ENCODE assay signal across 17 cellular contexts in genomic region chr5:43221502-43221901, GRCh38. TPM values are rescaled to one million over a fixed set of nuclear protein-coding genes. Genes with fewer than 3 reads are reported as not detected.
DNase-seq lines count a peak whose midpoint lies in the region; ATAC-seq, FAIRE-seq and TF ChIP-seq lines count a peak whose summit lies in the region.
"Had no signal": no experiment of that assay in that cellular context is flagged by ENCODE, and none has a peak within 500 bp of the region (broad histone marks: within the 10 kb centered on the region; RNA-seq: fewer than 3 reads in every experiment).

No MANE protein-coding gene starts in this region.

- peak; percentile 40 for FAIRE-seq in HTR-8/SVneo (lab: Jason Lieb, UNC)
- FAIRE-seq: H1 had no signal

- H3K36me3 ChIP-seq in OCI-LY3 (replicated peaks; ENCODE audit: low read depth, low read length) (no peaks in the 10 kb centered on the region), neural progenitor cell (no peaks in the 10 kb centered on the region)
- H3K36me3 ChIP-seq: BLaER1 treated with 17β-estradiol and CSF1 and Interleukin-3, amounts not matched to agents 10 nM and 100 nM; HAP-1 had no signal

- peak overlapping the region; percentile 35; the same call in 1 of the 2 replicates for H3K4me3 ChIP-seq in OCI-LY3 (ENCODE audit: low read length)
- no peak overlapping the region for H3K4me3 ChIP-seq in neural progenitor cell
- H3K4me3 ChIP-seq in lower leg skin (ENCODE audit: low read depth, poor library complexity, severe bottlenecking) = no peak overlapping the region
- H3K4me3 ChIP-seq: BLaER1 treated with 17β-estradiol and CSF1 and Interleukin-3, amounts not matched to agents 10 nM and 100 nM; HAP-1 had no signal

- H3K4me1 Mint-ChIP-seq in neural progenitor cell = no peaks in the 10 kb centered on the region
- H3K4me1 Mint-ChIP-seq: CD4-positive, CD25-positive, alpha-beta regulatory T cell had no signal

- H3K9me3 Mint-ChIP-seq in neural progenitor cell = no peaks in the 10 kb centered on the region

- H3K4me2 ChIP-seq in OCI-LY3 (ENCODE audit: low read length) (peak overlapping the region; percentile 36), neural progenitor cell (no peak overlapping the region)

- TF ChIP-seq CTCF in OCI-LY3 (IDR thresholded peaks at IDR 0.05; ENCODE audit: low read depth, low read length) (no peak), neural progenitor cell (IDR thresholded peaks at IDR 0.05) (no peak), lower leg skin (IDR thresholded peaks at IDR 0.05) (no peak)

- TF ChIP-seq POLR2A in lower leg skin (IDR thresholded peaks at IDR 0.05) = no peak

- H3K79me2 ChIP-seq in OCI-LY3 (ENCODE audit: low read length) = no peaks in the 10 kb centered on the region
- no peaks in the 10 kb centered on the region for H3K79me2 ChIP-seq in neural progenitor cell (ENCODE audit: low read depth)

- peak overlapping the region; percentile 98 for H2AFZ ChIP-seq in OCI-LY3 (ENCODE audit: low read depth, low read length)
- H2AFZ ChIP-seq in neural progenitor cell (replicated peaks) = peak overlapping the region; percentile 22

- no peaks in the 10 kb centered on the region for H3F3A ChIP-seq in neural progenitor cell (ENCODE audit: low read depth)

- DNase-seq in NOMO-1 treated with DMSO at 0.1 percent for 48 hours (lab: John Stamatoyannopoulos, UW; ENCODE audit: unreplicated experiment) (peak; percentile 26), NOMO-1 treated with dmso at 0.1 percent for 144 hours (lab: John Stamatoyannopoulos, UW; ENCODE audit: unreplicated experiment) (no peak), HTR-8/SVneo (ENCODE audit: insufficient read length, low spot score) (no peak), neural progenitor cell (ENCODE audit: low spot score) (no peak), LoVo (ENCODE audit: low spot score) (no peak), lower leg skin (ENCODE audit: low spot score in 2 of 2) (no peak)
- DNase-seq: 8988T; AML-193; Calu3; CD4-positive, CD25-positive, alpha-beta regulatory T cell; DMS 273 treated with DMSO at 0.1 percent for 48 hours had no signal

- H3K27ac ChIP-seq in OCI-LY3 (ENCODE audit: low read length) (no peak overlapping the region), neural progenitor cell (no peak overlapping the region)
- H3K27ac ChIP-seq: BLaER1 treated with 17β-estradiol and CSF1 and Interleukin-3, amounts not matched to agents 10 nM and 100 nM had no signal

- H4K20me1 ChIP-seq in OCI-LY3 (ENCODE audit: insufficient read depth, low read length) (no peaks in the 10 kb centered on the region), neural progenitor cell (ENCODE audit: low read depth) (no peaks in the 10 kb centered on the region)
- H4K20me1 ChIP-seq: BLaER1 treated with 17β-estradiol and CSF1 and Interleukin-3, amounts not matched to agents 10 nM and 100 nM had no signal

- H3K27ac Mint-ChIP-seq in neural progenitor cell = no peak overlapping the region
- H3K27ac Mint-ChIP-seq: CD4-positive, CD25-positive, alpha-beta regulatory T cell had no signal

- H3K4me1 ChIP-seq in OCI-LY3 (ENCODE audit: low read length) = peaks cover 13% of the 10 kb centered on the region
- no peaks in the 10 kb centered on the region for H3K4me1 ChIP-seq in neural progenitor cell
- H3K4me1 ChIP-seq: HAP-1 had no signal

- H3K9ac ChIP-seq in OCI-LY3 (ENCODE audit: low read length) (peak overlapping the region; percentile 30; the same call in 1 of the 2 replicates), neural progenitor cell (no peak overlapping the region)
- H3K9ac ChIP-seq: BLaER1 treated with 17β-estradiol and CSF1 and Interleukin-3, amounts not matched to agents 10 nM and 100 nM had no signal

- intact Hi-C loops in lower leg skin (cut with DNase I; ENCODE audit: low total_unique reads) = no loop called here

- H3K36me3 Mint-ChIP-seq in neural progenitor cell = no peaks in the 10 kb centered on the region
- H3K36me3 Mint-ChIP-seq: CD4-positive, CD25-positive, alpha-beta regulatory T cell had no signal

- H3K4me3 Mint-ChIP-seq in neural progenitor cell = no peak overlapping the region
- H3K4me3 Mint-ChIP-seq: CD4-positive, CD25-positive, alpha-beta regulatory T cell had no signal

- WGBS in lower leg skin, 2 donors = 91% methylated on average over 5 of the region's 5 CpGs

- H3K9me3 ChIP-seq in OCI-LY3 (ENCODE audit: insufficient read depth, low read length) (no peaks in the 10 kb centered on the region), neural progenitor cell (ENCODE audit: low read depth) (no peaks in the 10 kb centered on the region)
- H3K9me3 ChIP-seq: HAP-1 had no signal

- H3K27me3 Mint-ChIP-seq in neural progenitor cell (ENCODE audit: insufficient read depth, low read depth) = peaks cover 3% of the 10 kb centered on the region

- ATAC-seq in GM19328 (IDR thresholded peaks at IDR 0.05; ENCODE audit: unreplicated experiment) = no peak

- H3K27me3 ChIP-seq in OCI-LY3 (ENCODE audit: low read depth, low read length) (no peaks in the 10 kb centered on the region), neural progenitor cell (no peaks in the 10 kb centered on the region)
- H3K27me3 ChIP-seq: BLaER1 treated with 17β-estradiol and CSF1 and Interleukin-3, amounts not matched to agents 10 nM and 100 nM had no signal

RNA-seq across cellular contexts. Expression of gene NIM1K, which starts 29.5 kb away (rescaled TPM):
- total RNA-seq in neural progenitor cell (ENCODE audit: low replicate concordance) = not detected in 2 replicates
- 1 to 10 TPM in 1 of 4 donors, under 1 TPM in 2, not detected in 1; 0.44 to 2.5 (median 0.65) TPM for total RNA-seq in lower leg skin
- total RNA-seq: Daoy, H1 had no signal
